14 cellular contexts compared by ENCODE assay signal in genomic region chr17:182164-182751, GRCh38. TPM values are rescaled to one million over a fixed set of nuclear protein-coding genes. Genes with fewer than 3 reads are reported as not detected.
DNase-seq lines count a peak whose midpoint lies in the region; ATAC-seq and TF ChIP-seq lines count a peak whose summit lies in the region.
"Had no signal": no experiment of that assay in that cellular context is flagged by ENCODE, and none has a peak within 500 bp of the region (broad histone marks: within the 10 kb centered on the region; RNA-seq: fewer than 3 reads in every experiment).

No MANE protein-coding gene starts in this region.

- H3K9ac ChIP-seq in colonic mucosa (ENCODE audit: low read depth in 2 of 2, low read length in 2 of 2): no peak overlapping the region
- H3K9ac ChIP-seq: BLaER1 had no signal

- H3K9me3 ChIP-seq in lung (ENCODE audit: control insufficient read depth in 2 of 2, insufficient read depth in 1 of 2, low read length in 1 of 2): peaks cover 0 to 3% of the 10 kb centered on the region in 2 donors
- no peaks in the 10 kb centered on the region for H3K9me3 ChIP-seq in colonic mucosa
- no peaks in the 10 kb centered on the region for H3K9me3 ChIP-seq in tibial nerve
- H3K9me3 ChIP-seq: adrenal gland, BLaER1, thyroid gland had no signal

- TF ChIP-seq CTCF in brain (conservative IDR thresholded peaks at IDR 0.05) (no peak), lung (IDR thresholded peaks at IDR 0.05; ENCODE audit: control extremely low read depth, extremely low read depth) (no peak), type B pancreatic cell (conservative IDR thresholded peaks at IDR 0.05) (no peak), colonic mucosa (IDR thresholded peaks at IDR 0.05) (no peak), tibial nerve (IDR thresholded peaks at IDR 0.05) (no peak)

- H3K9me3 Mint-ChIP-seq in activated naive CD4-positive, alpha-beta T cell treated with anti-CD3 and anti-CD28 coated beads, Interleukin-2, amount 50 U/mL, for 24 hours: no peaks in the 10 kb centered on the region
- H3K9me3 Mint-ChIP-seq in brain (peaks cover 0 to 6% (median 0%) of the 10 kb centered on the region in 5 experiments), type B pancreatic cell (no peaks in the 10 kb centered on the region)

- TF ChIP-seq EP300 in tibial nerve (IDR thresholded peaks at IDR 0.05): no peak

- in situ Hi-C loops in KBM-7 (cut with MboI; ENCODE audit: low pct_unique_long_range_greater_than_20kb, low sequenced_read_pairs): no loop called here

- no peak for TF ChIP-seq POLR2A in tibial nerve (IDR thresholded peaks at IDR 0.05)

- H3K4me3 Mint-ChIP-seq in activated naive CD4-positive, alpha-beta T cell treated with anti-CD3 and anti-CD28 coated beads, Interleukin-2, amount 50 U/mL, for 24 hours: peak overlapping the region; percentile 57
- peak overlapping the region; percentile 75 to 84 (median 75) for H3K4me3 Mint-ChIP-seq in brain
- peak overlapping the region; percentile 81 for H3K4me3 Mint-ChIP-seq in type B pancreatic cell

- ATAC-seq in lung (ENCODE audit: insufficient read depth, low FRiP score): peak; percentile 58

- no peaks in the 10 kb centered on the region for H3K36me3 Mint-ChIP-seq in activated naive CD4-positive, alpha-beta T cell treated with anti-CD3 and anti-CD28 coated beads, Interleukin-2, amount 50 U/mL, for 24 hours
- no peaks in the 10 kb centered on the region for H3K36me3 Mint-ChIP-seq in brain
- H3K36me3 Mint-ChIP-seq in type B pancreatic cell: no peaks in the 10 kb centered on the region

- peak overlapping the region in 1 of 2 donors; percentile 23 for H3K27ac ChIP-seq in lung (ENCODE audit: low read depth in 1 of 2, low read length in 1 of 2)
- H3K27ac ChIP-seq in colonic mucosa: no peak overlapping the region
- no peak overlapping the region for H3K27ac ChIP-seq in tibial nerve
- H3K27ac ChIP-seq: adrenal gland, BLaER1, HL-60, thyroid gland had no signal

- 52 to 58% methylated on average over 13 of the region's 13 CpGs for WGBS in lung, 2 donors
- WGBS in tibial nerve, 2 donors: 58 to 60% methylated on average over 8 to 13 of the region's 13 CpGs

- H3K27ac Mint-ChIP-seq in activated naive CD4-positive, alpha-beta T cell treated with anti-CD3 and anti-CD28 coated beads, Interleukin-2, amount 50 U/mL, for 24 hours: no peak overlapping the region
- H3K27ac Mint-ChIP-seq in brain (peak overlapping the region in 4 of 5 experiments; percentile 50 to 69 (median 60)), type B pancreatic cell (peak overlapping the region; percentile 26)

- H3K27me3 ChIP-seq in lung (ENCODE audit: control insufficient read depth, insufficient read depth) (no peaks in the 10 kb centered on the region), colonic mucosa (peaks cover 23% of the 10 kb centered on the region), tibial nerve (peaks cover 0 to 54% of the 10 kb centered on the region in 2 donors)

- intact Hi-C loops in colonic mucosa (cut with DNase I): no loop called here

- no peaks in the 10 kb centered on the region for H3K36me3 ChIP-seq in lung (ENCODE audit: control insufficient read depth in 2 of 2, insufficient read depth in 2 of 2, low read length in 2 of 2)
- H3K36me3 ChIP-seq in colonic mucosa: no peaks in the 10 kb centered on the region
- H3K36me3 ChIP-seq in tibial nerve: no peaks in the 10 kb centered on the region
- H3K36me3 ChIP-seq: adrenal gland, BLaER1, thyroid gland had no signal

- peaks cover 0 to 10% of the 10 kb centered on the region in 2 donors for H3K4me1 ChIP-seq in lung (ENCODE audit: control insufficient read depth in 2 of 2, insufficient read depth in 2 of 2, low read length in 2 of 2)
- H3K4me1 ChIP-seq in colonic mucosa: no peaks in the 10 kb centered on the region
- H3K4me1 ChIP-seq in tibial nerve: peaks cover 0 to 34% (median 0%) of the 10 kb centered on the region in 4 donors
- H3K4me1 ChIP-seq: BLaER1 had no signal

- H3K4me1 Mint-ChIP-seq in activated naive CD4-positive, alpha-beta T cell treated with anti-CD3 and anti-CD28 coated beads, Interleukin-2, amount 50 U/mL, for 24 hours: peaks cover 9% of the 10 kb centered on the region
- H3K4me1 Mint-ChIP-seq in brain: peaks cover 47% of the 10 kb centered on the region
- H3K4me1 Mint-ChIP-seq in type B pancreatic cell (ENCODE audit: unreplicated experiment): peaks cover 17% of the 10 kb centered on the region

- H3K4me3 ChIP-seq in lung (peak overlapping the region; percentile 10), colonic mucosa (no peak overlapping the region), tibial nerve (no peak overlapping the region)
- H3K4me3 ChIP-seq: BLaER1, thyroid gland had no signal

- no peak for DNase-seq in activated naive CD4-positive, alpha-beta T cell treated with anti-CD3 and anti-CD28 coated beads, Interleukin-2, amount 50 U/mL, for 16 hours
- DNase-seq in lung (ENCODE audit: low spot score) (peak; percentile 57), type B pancreatic cell (ENCODE audit: extremely low spot score, unreplicated experiment) (no peak), KBM-7 (no peak), colonic mucosa (no peak), tibial nerve (ENCODE audit: low spot score in 2 of 2) (no peak)
- DNase-seq: foreskin melanocyte, NCI-H2107 had no signal

- H3K27me3 Mint-ChIP-seq in activated naive CD4-positive, alpha-beta T cell treated with anti-CD3 and anti-CD28 coated beads, Interleukin-2, amount 50 U/mL, for 24 hours: peaks cover 18% of the 10 kb centered on the region
- H3K27me3 Mint-ChIP-seq in brain (peaks cover 64% of the 10 kb centered on the region), type B pancreatic cell (peaks cover 78% of the 10 kb centered on the region)

RNA-seq across cellular contexts. Expression of gene DOC2B, which starts 0.8 kb away (rescaled TPM):
- 5.5 TPM for polyA plus RNA-seq in brain (ENCODE audit: insufficient read depth, low read depth, low replicate concordance)
- total RNA-seq in lung: 1 to 10 TPM; 5.1 to 7.5 TPM
- polyA plus RNA-seq in lung: 1 to 10 TPM; 3.0 to 5.5 TPM
- 3.1 and 6.3 TPM in 2 replicates for total RNA-seq in type B pancreatic cell (ENCODE audit: low replicate concordance)
- 1 to 10 TPM; 1.3 to 4.4 TPM for total RNA-seq in colonic mucosa
- total RNA-seq in tibial nerve: 10 to 100 TPM; 11.7 to 29.4 (median 16.0) TPM

RNA-seq across cellular contexts. Expression of gene SCGB1C2, which starts 44.9 kb away (rescaled TPM):
- polyA plus RNA-seq in brain (ENCODE audit: insufficient read depth, low read depth, low replicate concordance) (not detected), lung (not detected)
- total RNA-seq in lung (not detected), type B pancreatic cell (ENCODE audit: low replicate concordance) (not detected in 2 replicates), colonic mucosa (not detected), tibial nerve (not detected)
- total RNA-seq: adrenal gland, thyroid gland had no signal
- polyA plus RNA-seq: adrenal gland had no signal
